Comparison of ENCODE assay signal across 9 cellular contexts in genomic region chr10:69004821-69005220, GRCh38. TPM values are rescaled to one million over a fixed set of nuclear protein-coding genes. Genes with fewer than 3 reads are reported as not detected.
DNase-seq lines count a peak whose midpoint lies in the region; ATAC-seq and TF ChIP-seq lines count a peak whose summit lies in the region.
"Had no signal": no experiment of that assay in that cellular context is flagged by ENCODE, and none has a peak within 500 bp of the region (broad histone marks: within the 10 kb centered on the region; RNA-seq: fewer than 3 reads in every experiment).

No MANE protein-coding gene starts in this region.

- peaks cover 2% of the 10 kb centered on the region for H3K4me1 Mint-ChIP-seq in activated CD8-positive, alpha-beta T cell treated with anti-CD3 and anti-CD28 coated beads, Interleukin-2, amount 10 ng/mL, durations not matched to agents 7 days and 5 days (ENCODE audit: low read depth)
- H3K4me1 Mint-ChIP-seq: IgD-negative memory B cell had no signal

- H3K27ac ChIP-seq in HL-60 (replicated peaks) (peak overlapping the region; percentile 41), right cardiac atrium (ENCODE audit: low read length) (no peak overlapping the region), uterus (no peak overlapping the region)

- H3K9me3 Mint-ChIP-seq in activated CD8-positive, alpha-beta T cell treated with anti-CD3 and anti-CD28 coated beads, Interleukin-2, amount 10 ng/mL, durations not matched to agents 7 days and 5 days (ENCODE audit: insufficient read depth): no peaks in the 10 kb centered on the region
- H3K9me3 Mint-ChIP-seq: IgD-negative memory B cell had no signal

- H3K36me3 ChIP-seq in uterus: no peaks in the 10 kb centered on the region

- H3K4me3 Mint-ChIP-seq in activated CD8-positive, alpha-beta T cell treated with anti-CD3 and anti-CD28 coated beads, Interleukin-2, amount 10 ng/mL, durations not matched to agents 7 days and 5 days: no peak overlapping the region
- H3K4me3 Mint-ChIP-seq: IgD-negative memory B cell had no signal

- H3K4me3 ChIP-seq in HL-60 (replicated peaks; ENCODE audit: insufficient read depth, low read length): no peak overlapping the region
- no peak overlapping the region for H3K4me3 ChIP-seq in right cardiac atrium (ENCODE audit: low read length)
- no peak overlapping the region for H3K4me3 ChIP-seq in uterus

- H3K4me1 ChIP-seq in right cardiac atrium (ENCODE audit: control insufficient read depth, insufficient read depth, low read length) (no peaks in the 10 kb centered on the region), uterus (no peaks in the 10 kb centered on the region)

- no peak overlapping the region for H3K27ac Mint-ChIP-seq in activated CD8-positive, alpha-beta T cell treated with anti-CD3 and anti-CD28 coated beads, Interleukin-2, amount 10 ng/mL, durations not matched to agents 7 days and 5 days
- H3K27ac Mint-ChIP-seq: IgD-negative memory B cell had no signal

- H3K36me3 Mint-ChIP-seq in activated CD8-positive, alpha-beta T cell treated with anti-CD3 and anti-CD28 coated beads, Interleukin-2, amount 10 ng/mL, durations not matched to agents 7 days and 5 days (ENCODE audit: low read depth): peaks cover 6% of the 10 kb centered on the region
- H3K36me3 Mint-ChIP-seq: IgD-negative memory B cell had no signal

- H3K9me3 ChIP-seq in right cardiac atrium (ENCODE audit: control insufficient read depth, low read length): no peaks in the 10 kb centered on the region
- no peaks in the 10 kb centered on the region for H3K9me3 ChIP-seq in uterus

- POLR2A ChIA-PET in activated CD8-positive, alpha-beta T cell treated with anti-CD3 and anti-CD28 coated beads, Interleukin-2, amount 10 ng/mL, durations not matched to agents 7 days and 5 days (lab: Charles Lee): interaction anchor here (0.5 to 2.1 kb wide), 6 partner anchors 10 to 125 kb away, joined by 3 to 18 read pairs (median 6); partner anchors contain the start of gene SRGN

- CTCF ChIA-PET in activated CD8-positive, alpha-beta T cell treated with anti-CD3 and anti-CD28 coated beads, Interleukin-2, amount 10 ng/mL, durations not matched to agents 7 days and 5 days (lab: Charles Lee): interaction anchor here (0.5 to 7.8 kb wide), 27 partner anchors 9 to 388 kb away, joined by 3 to 199 read pairs (median 5); partner anchors contain the start of genes DDX21, SRGN and SUPV3L1

- H3K27me3 ChIP-seq in HL-60 (ENCODE audit: insufficient read depth, poor library complexity, severe bottlenecking): no peaks in the 10 kb centered on the region
- H3K27me3 ChIP-seq in right cardiac atrium (ENCODE audit: control insufficient read depth, insufficient read depth): no peaks in the 10 kb centered on the region
- H3K27me3 ChIP-seq in uterus: no peaks in the 10 kb centered on the region

- no peak for TF ChIP-seq POLR2A in uterus (IDR thresholded peaks at IDR 0.05)

- DNase-seq in CD1c-positive myeloid dendritic cell (ENCODE audit: extremely low spot score): peak; percentile 77
- DNase-seq in HL-60 (ENCODE audit: low read depth in 1 of 2, low spot score in 1 of 2): peak in 1 of 2 experiments; percentile 36
- no peak for DNase-seq in activated CD8-positive, alpha-beta T cell treated with anti-CD3 and anti-CD28 coated beads, Interleukin-2, amount 10 ng/mL, durations not matched to agents 7 days and 5 days
- no peak for DNase-seq in right cardiac atrium
- DNase-seq in uterus: no peak
- DNase-seq in iPS-NIHi11 (ENCODE audit: low spot score): no peak

- peak; percentile 49 for ATAC-seq in activated CD8-positive, alpha-beta T cell treated with anti-CD3 and anti-CD28 coated beads, Interleukin-2, amount 10 ng/mL, durations not matched to agents 7 days and 5 days
- ATAC-seq in right cardiac atrium (peak; percentile 45 to 48), GM18517 (IDR thresholded peaks at IDR 0.05; ENCODE audit: unreplicated experiment) (no peak), GM21786 (IDR thresholded peaks at IDR 0.05; ENCODE audit: unreplicated experiment) (no peak)

- WGBS in right cardiac atrium: 21% methylated on average over 1 of the region's 1 CpG

- intact Hi-C loops in right cardiac atrium (cut with DNase I): loop anchor here (2.0 to 10.0 kb wide), 2 partner anchors 88 to 90 kb away; no protein-coding TSS in a partner anchor
- intact Hi-C loops in uterus (cut with DNase I; ENCODE audit: low total_unique reads): loop anchor here (10.0 kb wide), 1 partner anchor 100 kb away; no protein-coding TSS in a partner anchor

- TF ChIP-seq CTCF in HL-60 (IDR thresholded peaks at IDR 0.05; ENCODE audit: insufficient read depth, low read length) (no peak), uterus (IDR thresholded peaks at IDR 0.05) (peak; percentile 22 to 53 (median 40))

- H3K27me3 Mint-ChIP-seq in activated CD8-positive, alpha-beta T cell treated with anti-CD3 and anti-CD28 coated beads, Interleukin-2, amount 10 ng/mL, durations not matched to agents 7 days and 5 days (ENCODE audit: low read depth): no peaks in the 10 kb centered on the region
- H3K27me3 Mint-ChIP-seq: IgD-negative memory B cell had no signal

RNA-seq across cellular contexts. Expression of gene KIFBP, which starts 16.2 kb away (rescaled TPM):
- 10 to 100 TPM; 13.7 to 16.5 TPM for total RNA-seq in activated CD8-positive, alpha-beta T cell treated with anti-CD3 and anti-CD28 coated beads, Interleukin-2, amount 10 ng/mL, durations not matched to agents 7 days and 5 days
- total RNA-seq in right cardiac atrium (10 to 100 TPM; 31.6 to 36.9 (median 35.1) TPM), uterus (10 to 100 TPM in 3 of 4 donors, 1 to 10 TPM in 1; 7.4 to 49.2 (median 30.4) TPM)
- polyA plus RNA-seq in right cardiac atrium: 29.2 TPM

RNA-seq across cellular contexts. Expression of gene DDX21, which starts 48.9 kb away (rescaled TPM):
- total RNA-seq in activated CD8-positive, alpha-beta T cell treated with anti-CD3 and anti-CD28 coated beads, Interleukin-2, amount 10 ng/mL, durations not matched to agents 7 days and 5 days: 10 to 100 TPM; 94.7 to 94.9 TPM
- 10 to 100 TPM; 18.6 to 44.0 (median 21.5) TPM for total RNA-seq in right cardiac atrium
- polyA plus RNA-seq in right cardiac atrium: 9.4 TPM
- 10 to 100 TPM; 24.1 to 52.6 (median 38.1) TPM for total RNA-seq in uterus

Comparison
In these comparisons a context has a peak if more than half of its experiments do, and no peak if none do; other contexts are left out.
1. ATAC-seq: peak in activated CD8-positive, alpha-beta T cell treated with anti-CD3 and anti-CD28 coated beads, Interleukin-2, amount 10 ng/mL, durations not matched to agents 7 days and 5 days (single experiment) and right cardiac atrium (2 of 2); none in GM18517 (single experiment) and GM21786 (single experiment).